In genomic region chr5:58477760-58478159, GRCh38 we compare ENCODE assay signal across 2 cellular contexts.
TF ChIP-seq lines count a peak whose summit lies in the region.

No MANE protein-coding gene starts in this region.

TF ChIP-seq in HCT116, 20 proteins besides CTCF, POLR2A, EP300 and RAD21:
- TF ChIP-seq EGR1 (IDR thresholded peaks at IDR 0.05; ENCODE audit: low read depth): no peak
- TF ChIP-seq, protein P1, sequence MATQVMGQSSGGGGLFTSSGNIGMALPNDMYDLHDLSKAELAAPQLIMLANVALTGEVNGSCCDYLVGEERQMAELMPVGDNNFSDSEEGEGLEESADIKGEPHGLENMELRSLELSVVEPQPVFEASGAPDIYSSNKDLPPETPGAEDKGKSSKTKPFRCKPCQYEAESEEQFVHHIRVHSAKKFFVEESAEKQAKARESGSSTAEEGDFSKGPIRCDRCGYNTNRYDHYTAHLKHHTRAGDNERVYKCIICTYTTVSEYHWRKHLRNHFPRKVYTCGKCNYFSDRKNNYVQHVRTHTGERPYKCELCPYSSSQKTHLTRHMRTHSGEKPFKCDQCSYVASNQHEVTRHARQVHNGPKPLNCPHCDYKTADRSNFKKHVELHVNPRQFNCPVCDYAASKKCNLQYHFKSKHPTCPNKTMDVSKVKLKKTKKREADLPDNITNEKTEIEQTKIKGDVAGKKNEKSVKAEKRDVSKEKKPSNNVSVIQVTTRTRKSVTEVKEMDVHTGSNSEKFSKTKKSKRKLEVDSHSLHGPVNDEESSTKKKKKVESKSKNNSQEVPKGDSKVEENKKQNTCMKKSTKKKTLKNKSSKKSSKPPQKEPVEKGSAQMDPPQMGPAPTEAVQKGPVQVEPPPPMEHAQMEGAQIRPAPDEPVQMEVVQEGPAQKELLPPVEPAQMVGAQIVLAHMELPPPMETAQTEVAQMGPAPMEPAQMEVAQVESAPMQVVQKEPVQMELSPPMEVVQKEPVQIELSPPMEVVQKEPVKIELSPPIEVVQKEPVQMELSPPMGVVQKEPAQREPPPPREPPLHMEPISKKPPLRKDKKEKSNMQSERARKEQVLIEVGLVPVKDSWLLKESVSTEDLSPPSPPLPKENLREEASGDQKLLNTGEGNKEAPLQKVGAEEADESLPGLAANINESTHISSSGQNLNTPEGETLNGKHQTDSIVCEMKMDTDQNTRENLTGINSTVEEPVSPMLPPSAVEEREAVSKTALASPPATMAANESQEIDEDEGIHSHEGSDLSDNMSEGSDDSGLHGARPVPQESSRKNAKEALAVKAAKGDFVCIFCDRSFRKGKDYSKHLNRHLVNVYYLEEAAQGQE (IDR thresholded peaks at IDR 0.05; ENCODE audit: low read depth): no peak
- TF ChIP-seq EZH2 (IDR thresholded peaks at IDR 0.05): no peak
- TF ChIP-seq ZNF274 (IDR thresholded peaks at IDR 0.05; ENCODE audit: low read depth, low read length): no peak
- TF ChIP-seq SRF (IDR thresholded peaks at IDR 0.05; ENCODE audit: low read depth): no peak
- no peak for TF ChIP-seq CEBPB (IDR thresholded peaks at IDR 0.05; ENCODE audit: low read depth)
- no peak for TF ChIP-seq YY1 (IDR thresholded peaks at IDR 0.05; ENCODE audit: extremely low read depth, insufficient replicate concordance, low read depth, low read length)
- TF ChIP-seq, protein P2, sequence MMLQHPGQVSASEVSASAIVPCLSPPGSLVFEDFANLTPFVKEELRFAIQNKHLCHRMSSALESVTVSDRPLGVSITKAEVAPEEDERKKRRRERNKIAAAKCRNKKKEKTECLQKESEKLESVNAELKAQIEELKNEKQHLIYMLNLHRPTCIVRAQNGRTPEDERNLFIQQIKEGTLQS (IDR thresholded peaks at IDR 0.05): no peak
- TF ChIP-seq EZH2phosphoT487 (IDR thresholded peaks at IDR 0.05; ENCODE audit: borderline replicate concordance): no peak
- no peak for TF ChIP-seq CBX3 (IDR thresholded peaks at IDR 0.05; ENCODE audit: low read depth)

TF ChIP-seq in HepG2, 621 proteins besides CTCF, POLR2A, EP300 and RAD21:
- peak; percentile 42 for TF ChIP-seq STAG1 (CRISPR knock-in tag; IDR thresholded peaks at IDR 0.05)
- no peak for TF ChIP-seq ZNF329 (CRISPR knock-in tag; IDR thresholded peaks at IDR 0.05; ENCODE audit: low read depth)
